Comparison of ENCODE assay signal across 1 cellular context in the genomic region with DNA sequence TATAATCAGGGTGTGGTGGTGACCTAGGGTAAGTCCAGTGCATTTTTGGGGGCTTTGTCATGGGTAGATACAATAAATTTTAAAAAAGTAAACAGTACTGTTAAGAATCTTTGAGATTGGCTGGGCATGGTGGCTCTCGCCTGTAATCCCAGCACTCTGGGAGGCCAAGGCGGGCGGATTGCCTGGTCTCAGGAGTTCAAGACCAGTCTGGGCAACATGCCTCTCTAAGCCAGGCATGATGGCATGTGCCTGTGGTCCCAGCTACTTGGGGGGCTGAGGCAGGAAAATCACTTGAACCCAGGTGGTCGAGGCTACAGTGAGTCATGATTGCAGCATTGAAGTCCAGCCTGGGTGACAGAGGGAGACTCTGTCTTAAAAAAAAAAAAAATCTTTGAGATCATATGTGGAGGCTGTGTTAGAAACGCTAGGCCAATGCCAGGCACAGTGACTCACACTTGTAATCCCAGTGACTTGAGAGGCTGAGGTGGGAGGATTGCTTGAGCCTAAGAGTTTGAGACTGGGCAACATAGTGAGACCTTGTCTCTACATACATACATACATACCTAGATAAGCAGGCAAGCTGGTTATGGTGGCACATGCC.
A peak's percentile ranks its signal among the peaks of the same experiment; 100 is the strongest.
TF ChIP-seq lines count a peak whose summit lies in the region.

No MANE protein-coding gene starts in this region.

TF ChIP-seq in GM12878, 131 proteins besides CTCF, POLR2A, EP300 and RAD21 (continued from another document):
- TF ChIP-seq, protein P1, sequence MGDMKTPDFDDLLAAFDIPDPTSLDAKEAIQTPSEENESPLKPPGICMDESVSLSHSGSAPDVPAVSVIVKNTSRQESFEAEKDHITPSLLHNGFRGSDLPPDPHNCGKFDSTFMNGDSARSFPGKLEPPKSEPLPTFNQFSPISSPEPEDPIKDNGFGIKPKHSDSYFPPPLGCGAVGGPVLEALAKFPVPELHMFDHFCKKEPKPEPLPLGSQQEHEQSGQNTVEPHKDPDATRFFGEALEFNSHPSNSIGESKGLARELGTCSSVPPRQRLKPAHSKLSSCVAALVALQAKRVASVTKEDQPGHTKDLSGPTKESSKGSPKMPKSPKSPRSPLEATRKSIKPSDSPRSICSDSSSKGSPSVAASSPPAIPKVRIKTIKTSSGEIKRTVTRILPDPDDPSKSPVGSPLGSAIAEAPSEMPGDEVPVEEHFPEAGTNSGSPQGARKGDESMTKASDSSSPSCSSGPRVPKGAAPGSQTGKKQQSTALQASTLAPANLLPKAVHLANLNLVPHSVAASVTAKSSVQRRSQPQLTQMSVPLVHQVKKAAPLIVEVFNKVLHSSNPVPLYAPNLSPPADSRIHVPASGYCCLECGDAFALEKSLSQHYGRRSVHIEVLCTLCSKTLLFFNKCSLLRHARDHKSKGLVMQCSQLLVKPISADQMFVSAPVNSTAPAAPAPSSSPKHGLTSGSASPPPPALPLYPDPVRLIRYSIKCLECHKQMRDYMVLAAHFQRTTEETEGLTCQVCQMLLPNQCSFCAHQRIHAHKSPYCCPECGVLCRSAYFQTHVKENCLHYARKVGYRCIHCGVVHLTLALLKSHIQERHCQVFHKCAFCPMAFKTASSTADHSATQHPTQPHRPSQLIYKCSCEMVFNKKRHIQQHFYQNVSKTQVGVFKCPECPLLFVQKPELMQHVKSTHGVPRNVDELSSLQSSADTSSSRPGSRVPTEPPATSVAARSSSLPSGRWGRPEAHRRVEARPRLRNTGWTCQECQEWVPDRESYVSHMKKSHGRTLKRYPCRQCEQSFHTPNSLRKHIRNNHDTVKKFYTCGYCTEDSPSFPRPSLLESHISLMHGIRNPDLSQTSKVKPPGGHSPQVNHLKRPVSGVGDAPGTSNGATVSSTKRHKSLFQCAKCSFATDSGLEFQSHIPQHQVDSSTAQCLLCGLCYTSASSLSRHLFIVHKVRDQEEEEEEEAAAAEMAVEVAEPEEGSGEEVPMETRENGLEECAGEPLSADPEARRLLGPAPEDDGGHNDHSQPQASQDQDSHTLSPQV (IDR thresholded peaks at IDR 0.05): 0 out of 2 replicates have a peak, but pooled peaks have one; percentile 3
- TF ChIP-seq SMARCA5 (IDR thresholded peaks at IDR 0.05): peak; percentile 47
- TF ChIP-seq NR2F1 (conservative IDR thresholded peaks at IDR 0.05): no peak
- TF ChIP-seq EGR1 (IDR thresholded peaks at IDR 0.05; ENCODE audit: borderline replicate concordance in 1 of 2, low read depth in 2 of 2, low read length in 2 of 2): no peak
- TF ChIP-seq, protein P2, sequence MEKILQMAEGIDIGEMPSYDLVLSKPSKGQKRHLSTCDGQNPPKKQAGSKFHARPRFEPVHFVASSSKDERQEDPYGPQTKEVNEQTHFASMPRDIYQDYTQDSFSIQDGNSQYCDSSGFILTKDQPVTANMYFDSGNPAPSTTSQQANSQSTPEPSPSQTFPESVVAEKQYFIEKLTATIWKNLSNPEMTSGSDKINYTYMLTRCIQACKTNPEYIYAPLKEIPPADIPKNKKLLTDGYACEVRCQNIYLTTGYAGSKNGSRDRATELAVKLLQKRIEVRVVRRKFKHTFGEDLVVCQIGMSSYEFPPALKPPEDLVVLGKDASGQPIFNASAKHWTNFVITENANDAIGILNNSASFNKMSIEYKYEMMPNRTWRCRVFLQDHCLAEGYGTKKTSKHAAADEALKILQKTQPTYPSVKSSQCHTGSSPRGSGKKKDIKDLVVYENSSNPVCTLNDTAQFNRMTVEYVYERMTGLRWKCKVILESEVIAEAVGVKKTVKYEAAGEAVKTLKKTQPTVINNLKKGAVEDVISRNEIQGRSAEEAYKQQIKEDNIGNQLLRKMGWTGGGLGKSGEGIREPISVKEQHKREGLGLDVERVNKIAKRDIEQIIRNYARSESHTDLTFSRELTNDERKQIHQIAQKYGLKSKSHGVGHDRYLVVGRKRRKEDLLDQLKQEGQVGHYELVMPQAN (conservative IDR thresholded peaks at IDR 0.05): no peak
